ENCODE assay signal across 2 cellular contexts in the genomic region with DNA sequence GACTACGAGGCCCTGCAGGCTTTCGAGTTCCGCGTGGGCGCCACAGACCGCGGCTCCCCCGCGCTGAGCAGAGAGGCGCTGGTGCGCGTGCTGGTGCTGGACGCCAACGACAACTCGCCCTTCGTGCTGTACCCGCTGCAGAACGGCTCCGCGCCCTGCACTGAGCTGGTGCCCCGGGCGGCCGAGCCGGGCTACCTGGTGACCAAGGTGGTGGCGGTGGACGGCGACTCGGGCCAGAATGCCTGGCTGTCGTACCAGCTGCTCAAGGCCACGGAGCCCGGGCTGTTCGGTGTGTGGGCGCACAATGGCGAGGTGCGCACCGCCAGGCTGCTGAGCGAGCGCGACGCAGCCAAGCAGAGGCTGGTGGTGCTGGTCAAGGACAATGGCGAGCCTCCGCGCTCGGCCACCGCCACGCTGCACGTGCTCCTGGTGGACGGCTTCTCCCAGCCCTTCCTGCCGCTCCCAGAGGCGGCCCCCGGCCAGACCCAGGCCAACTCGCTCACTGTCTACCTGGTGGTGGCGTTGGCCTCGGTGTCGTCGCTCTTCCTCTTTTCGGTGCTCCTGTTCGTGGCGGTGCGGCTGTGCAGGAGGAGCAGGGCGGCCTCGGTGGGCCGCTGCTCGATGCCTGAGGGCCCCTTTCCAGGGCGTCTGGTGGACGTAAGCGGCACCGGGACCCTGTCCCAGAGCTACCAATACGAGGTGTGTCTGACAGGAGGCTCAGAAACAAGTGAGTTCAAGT. TPM values are rescaled to one million over a fixed set of nuclear protein-coding genes. Genes with fewer than 3 reads are reported as not detected.
"Had no signal": no experiment of that assay in that cellular context is flagged by ENCODE, and none has a peak within 500 bp of the region (broad histone marks: within the 10 kb centered on the region; RNA-seq: fewer than 3 reads in every experiment).

No MANE protein-coding gene starts in this region.

RNA-seq across cellular contexts. Expression of a gene that starts 2.1 kb away (rescaled TPM):
- total RNA-seq: naive thymus-derived CD8-positive, alpha-beta T cell; natural killer cell treated with Interleukin-12 subunit alpha and Interleukin-12 subunit beta and Interleukin-15 and Interleukin-18, amount 100 ng/mL, for 72 hours had no signal

RNA-seq across cellular contexts. Expression of a gene that starts 2.7 kb away (rescaled TPM):
- total RNA-seq: naive thymus-derived CD8-positive, alpha-beta T cell had no signal

RNA-seq across cellular contexts. Expression of a gene that starts 6.7 kb away (rescaled TPM):
- total RNA-seq: naive thymus-derived CD8-positive, alpha-beta T cell; natural killer cell treated with Interleukin-12 subunit alpha and Interleukin-12 subunit beta and Interleukin-15 and Interleukin-18, amount 100 ng/mL, for 72 hours had no signal

RNA-seq across cellular contexts. Expression of a gene that starts 7.9 kb away (rescaled TPM):
- total RNA-seq: naive thymus-derived CD8-positive, alpha-beta T cell; natural killer cell treated with Interleukin-12 subunit alpha and Interleukin-12 subunit beta and Interleukin-15 and Interleukin-18, amount 100 ng/mL, for 72 hours had no signal

RNA-seq across cellular contexts. Expression of a gene that starts 11.8 kb away (rescaled TPM):
- total RNA-seq: naive thymus-derived CD8-positive, alpha-beta T cell; natural killer cell treated with Interleukin-12 subunit alpha and Interleukin-12 subunit beta and Interleukin-15 and Interleukin-18, amount 100 ng/mL, for 72 hours had no signal
